ENCODE assay signal across 25 cellular contexts in genomic region chr17:78273813-78274212, GRCh38. TPM values are rescaled to one million over a fixed set of nuclear protein-coding genes. Genes with fewer than 3 reads are reported as not detected.
DNase-seq lines count a peak whose midpoint lies in the region; ATAC-seq, FAIRE-seq and TF ChIP-seq lines count a peak whose summit lies in the region.
"Had no signal": no experiment of that assay in that cellular context is flagged by ENCODE, and none has a peak within 500 bp of the region (broad histone marks: within the 10 kb centered on the region; RNA-seq: fewer than 3 reads in every experiment).

No MANE protein-coding gene starts in this region.

- no peak overlapping the region for H2BK20ac ChIP-seq in H9 (ENCODE audit: low read depth, low read length, poor library complexity, severe bottlenecking)

- no peak overlapping the region for H2BK120ac ChIP-seq in H9 (ENCODE audit: low read depth, low read length, poor library complexity, severe bottlenecking)

- H3K56ac ChIP-seq in H9 (ENCODE audit: insufficient read length, low read depth, low read length): no peak overlapping the region

- no peaks in the 10 kb centered on the region for H3K9me3 ChIP-seq in H9 (ENCODE audit: control insufficient read depth, low read depth, low read length)
- no peaks in the 10 kb centered on the region for H3K9me3 ChIP-seq in endodermal cell (ENCODE audit: control insufficient read depth, low read length)

- H3K4me2 ChIP-seq in H9 (ENCODE audit: insufficient read depth, insufficient read length, low read length): no peak overlapping the region

- peaks cover 4% of the 10 kb centered on the region for H3K23me2 ChIP-seq in H9 (ENCODE audit: insufficient read length, low read depth, low read length, poor library complexity, severe bottlenecking)

- no peak for TF ChIP-seq POLR2A in H54 (IDR thresholded peaks at IDR 0.05; ENCODE audit: low read depth, low read length)

- no CpG with 5 or more reads among the region's 6 CpGs for WGBS in H9 (ENCODE audit: extremely low coverage, insufficient read length, low lambda C conversion rate)
- WGBS in endodermal cell (ENCODE audit: insufficient coverage in 1 of 2, insufficient read length in 1 of 2), 2 experiments: 94 to 96% methylated on average over 6 of the region's 6 CpGs

- no peaks in the 10 kb centered on the region for H3K36me3 Mint-ChIP-seq in H9 (ENCODE audit: insufficient read depth in 1 of 3, low read depth in 3 of 3)
- H3K36me3 Mint-ChIP-seq in endodermal cell (ENCODE audit: low read depth): peaks cover 20% of the 10 kb centered on the region
- no peaks in the 10 kb centered on the region for H3K36me3 Mint-ChIP-seq in naive thymus-derived CD8-positive, alpha-beta T cell

- CTCF ChIA-PET in RWPE1 (lab: Yijun Ruan, JAX): no interaction called here

- H3K4me1 Mint-ChIP-seq in H9: peaks cover 32 to 55% of the 10 kb centered on the region in 2 experiments
- peaks cover 48% of the 10 kb centered on the region for H3K4me1 Mint-ChIP-seq in endodermal cell
- H3K4me1 Mint-ChIP-seq in naive thymus-derived CD8-positive, alpha-beta T cell: peaks cover 12 to 44% (median 37%) of the 10 kb centered on the region in 4 donors

- no peak for FAIRE-seq in H54 (lab: Jason Lieb, UNC)
- FAIRE-seq: D721Med, RCC 7860 had no signal

- H3K18ac ChIP-seq in H9 (ENCODE audit: insufficient read length, low read depth, low read length): no peak overlapping the region

- H3K36me3 ChIP-seq in endodermal cell (ENCODE audit: control insufficient read depth, insufficient read depth, low read length): no peaks in the 10 kb centered on the region
- H3K36me3 ChIP-seq: SJSA1 had no signal

- TF ChIP-seq CTCF in H9 (conservative IDR thresholded peaks at IDR 0.05): no peak
- no peak for TF ChIP-seq CTCF in endodermal cell (conservative IDR thresholded peaks at IDR 0.05)
- TF ChIP-seq CTCF in RWPE1 (conservative IDR thresholded peaks at IDR 0.05; ENCODE audit: low read depth): no peak

- peaks cover 4% of the 10 kb centered on the region; the same call in 1 of the 2 replicates for H3K4me1 ChIP-seq in H9 (ENCODE audit: insufficient read depth, low read length)
- peaks cover 39% of the 10 kb centered on the region for H3K4me1 ChIP-seq in endodermal cell (ENCODE audit: control insufficient read depth, insufficient read depth, low read length)

- no peak overlapping the region; a peak in 1 of 5 replicates for H3K4me3 Mint-ChIP-seq in H9
- H3K4me3 Mint-ChIP-seq in endodermal cell: no peak overlapping the region
- H3K4me3 Mint-ChIP-seq in naive thymus-derived CD8-positive, alpha-beta T cell: no peak overlapping the region

- no peaks in the 10 kb centered on the region for H4K20me1 ChIP-seq in H9 (ENCODE audit: control insufficient read depth, insufficient read depth, insufficient read length)

- intact Hi-C loops in Right ventricle myocardium inferior (cut with DNase I): no loop called here
- intact Hi-C loops in cardiac septum (cut with DNase I): no loop called here

- no peaks in the 10 kb centered on the region for H3K79me2 ChIP-seq in H9 (ENCODE audit: insufficient read depth, low read length)

- H3K27me3 Mint-ChIP-seq in H9 (ENCODE audit: low read depth) (peaks cover 12% of the 10 kb centered on the region), endodermal cell (ENCODE audit: insufficient read depth) (no peaks in the 10 kb centered on the region)
- H3K27me3 Mint-ChIP-seq in naive thymus-derived CD8-positive, alpha-beta T cell: peaks cover 0 to 2% (median 0%) of the 10 kb centered on the region in 5 donors

- H3K79me1 ChIP-seq in H9 (ENCODE audit: insufficient read depth, low read depth, low read length, poor library complexity, severe bottlenecking): no peaks in the 10 kb centered on the region

- POLR2A ChIA-PET in naive thymus-derived CD8-positive, alpha-beta T cell (lab: Charles Lee): interaction anchor here (0.7 to 1.6 kb wide), 2 partner anchors 12 to 43 kb away, joined by 3 to 4 read pairs; no protein-coding TSS in a partner anchor
- POLR2A ChIA-PET in RWPE1 (lab: Yijun Ruan, JAX; ENCODE audit: low non-redundant PET): no interaction called here

- no peaks in the 10 kb centered on the region for H3K27me3 ChIP-seq in H9 (ENCODE audit: insufficient read depth, low read length)
- H3K27me3 ChIP-seq in endodermal cell (ENCODE audit: control insufficient read depth, insufficient read depth, low read length, poor library complexity, severe bottlenecking): no peaks in the 10 kb centered on the region

- no peak overlapping the region for H4K8ac ChIP-seq in H9 (replicated peaks; ENCODE audit: insufficient read length, low read depth, low read length)

- H3K9ac ChIP-seq in H9 (ENCODE audit: extremely low read depth, insufficient read length, low read length) (no peak overlapping the region), endodermal cell (ENCODE audit: extremely low read depth, low read length, poor library complexity, severe bottlenecking) (peak overlapping the region; percentile 73)

- H4K91ac ChIP-seq in H9 (ENCODE audit: insufficient read length, low read depth, low read length): no peak overlapping the region

- no peak overlapping the region for H2BK12ac ChIP-seq in H9 (ENCODE audit: insufficient read length, low read depth, low read length)

- H3K27ac Mint-ChIP-seq in H9: no peak overlapping the region; a peak in 1 of 7 replicates
- peak overlapping the region; percentile 68 for H3K27ac Mint-ChIP-seq in endodermal cell
- H3K27ac Mint-ChIP-seq in naive thymus-derived CD8-positive, alpha-beta T cell: peak overlapping the region in 7 of 10 donors; percentile 23 to 96 (median 81)

- H2AK5ac ChIP-seq in H9 (ENCODE audit: insufficient read length, low read length): no peak overlapping the region

- H3K9me3 Mint-ChIP-seq in H9: peaks cover 0 to 4% of the 10 kb centered on the region in 2 experiments; a peak in 2 of 5 replicates
- peaks cover 6% of the 10 kb centered on the region for H3K9me3 Mint-ChIP-seq in endodermal cell
- H3K9me3 Mint-ChIP-seq in naive thymus-derived CD8-positive, alpha-beta T cell: no peaks in the 10 kb centered on the region

- H3K4ac ChIP-seq in H9 (ENCODE audit: low read depth, low read length): no peak overlapping the region

- H3K23ac ChIP-seq in H9 (ENCODE audit: insufficient read length, low read depth, low read length): peak overlapping the region; percentile 88

- H2BK15ac ChIP-seq in H9 (ENCODE audit: low read depth, low read length): no peak overlapping the region

- no peak overlapping the region for H3K4me3 ChIP-seq in endodermal cell (ENCODE audit: low read length)
- H3K4me3 ChIP-seq: SJSA1 had no signal

- H2BK5ac ChIP-seq in H9 (ENCODE audit: insufficient read length, low read length): no peak overlapping the region

- no peak for ATAC-seq in Right ventricle myocardium inferior
- no peak for ATAC-seq in naive thymus-derived CD8-positive, alpha-beta T cell

- H2AFZ ChIP-seq in H9 (ENCODE audit: low read length): no peak overlapping the region

- no peak overlapping the region for H3K27ac ChIP-seq in H9 (ENCODE audit: insufficient read length, low read depth, low read length)
- H3K27ac ChIP-seq in endodermal cell (ENCODE audit: low read depth, low read length): no peak overlapping the region
- no peak overlapping the region for H3K27ac ChIP-seq in RWPE1
- H3K27ac ChIP-seq: 22Rv1, SJSA1 had no signal

- H4K5ac ChIP-seq in H9 (ENCODE audit: insufficient read length, low read depth, low read length): no peak overlapping the region

- H3K14ac ChIP-seq in H9 (ENCODE audit: insufficient read depth, low read length): no peak overlapping the region

- DNase-seq in Right ventricle myocardium inferior (ENCODE audit: missing footprints): peak; percentile 39
- DNase-seq in cardiac septum (ENCODE audit: low spot score): no peak
- no peak for DNase-seq in H9
- no peak for DNase-seq in endodermal cell
- DNase-seq in naive thymus-derived CD8-positive, alpha-beta T cell: peak in 1 of 10 donors; percentile 59
- no peak for DNase-seq in dermis blood vessel endothelial cell
- DNase-seq in H54 (ENCODE audit: insufficient read length, low spot score): no peak
- DNase-seq in RWPE1 (ENCODE audit: low spot score): no peak
- DNase-seq: KBM-7, MV-4-11, NCI-H1105, NCI-H1436 treated with DMSO at 0.1 percent for 48 hours, NCI-H1930, NCI-H2107, NCI-H524, NCI-H774 had no signal

- no peak overlapping the region for H3T11ph ChIP-seq in H9 (ENCODE audit: low read length)

RNA-seq across cellular contexts. Expression of gene TMEM235, which starts 42.4 kb away (rescaled TPM):
- total RNA-seq in Right ventricle myocardium inferior (not detected), cardiac septum (not detected), H9 (2021) (0.13 and 0.28 TPM in 2 replicates), endodermal cell (under 1 TPM in 1 of 2 donors, not detected in 1; 0.33 TPM), dermis blood vessel endothelial cell (0.51 and 0.84 TPM in 2 replicates)
- not detected for polyA plus RNA-seq in endodermal cell (2013, experiment 1 of 2)
- polyA plus RNA-seq in endodermal cell (2013, experiment 2 of 2): 0.33 TPM
- total RNA-seq in naive thymus-derived CD8-positive, alpha-beta T cell: not detected
- not detected for polyA plus RNA-seq in naive thymus-derived CD8-positive, alpha-beta T cell
- total RNA-seq: H4, HT-29, LHCN-M2, MCF 10A, SJSA1 had no signal
- polyA plus RNA-seq: BJ had no signal

RNA-seq across cellular contexts. Expression of gene BIRC5, which starts 59.8 kb away (rescaled TPM):
- total RNA-seq in Right ventricle myocardium inferior: 1.2 TPM
- 0.38 TPM for total RNA-seq in cardiac septum
- total RNA-seq in H9 (2021): 97.8 and 104 TPM in 2 replicates
- 10 to 100 TPM; 59.7 to 89.6 TPM for total RNA-seq in endodermal cell
- polyA plus RNA-seq in endodermal cell (2013, experiment 1 of 2): 113 TPM
- polyA plus RNA-seq in endodermal cell (2013, experiment 2 of 2): 112 TPM
- under 1 TPM in 1 of 2 experiments, not detected in 1; 0.30 TPM for total RNA-seq in naive thymus-derived CD8-positive, alpha-beta T cell
- not detected for polyA plus RNA-seq in naive thymus-derived CD8-positive, alpha-beta T cell
- 23.5 and 91.0 TPM in 2 replicates for total RNA-seq in dermis blood vessel endothelial cell

Comparison
In these comparisons a context has a peak if more than half of its experiments do, and no peak if none do; other contexts are left out.
1. H3K27ac Mint-ChIP-seq: peak in endodermal cell (single experiment) and naive thymus-derived CD8-positive, alpha-beta T cell (7 of 10); none in H9 (0 of 3).
2. RNA of gene BIRC5, which starts 59.8 kb away (total RNA-seq): 97.8 to 104 TPM in H9, 59.7 to 89.6 TPM in endodermal cell and 23.5 to 91.0 TPM in dermis blood vessel endothelial cell; 1.2 TPM in Right ventricle myocardium inferior (single experiment), 0.38 TPM in cardiac septum (single experiment) and 0.30 TPM in naive thymus-derived CD8-positive, alpha-beta T cell; every median in the first group is over 10 times any median in the second.